ENCODE assay signal across 8 cellular contexts in genomic region chr5:138330813-138331448, GRCh38. TPM values are rescaled to one million over a fixed set of nuclear protein-coding genes. Genes with fewer than 3 reads are reported as not detected.
DNase-seq lines count a peak whose midpoint lies in the region; ATAC-seq, FAIRE-seq and TF ChIP-seq lines count a peak whose summit lies in the region.

No MANE protein-coding gene starts in this region.

- peak overlapping the region; percentile 80 for H3K4me3 Mint-ChIP-seq in activated T-cell treated with anti-CD3 and anti-CD28 coated beads, Interleukin-2, amount 50 U/mL, for 4 hours
- H3K4me3 Mint-ChIP-seq in activated CD8-positive, alpha-beta T cell treated with anti-CD3 and anti-CD28 coated beads, Interleukin-2, amount 10 ng/mL, durations not matched to agents 7 days and 5 days = peak overlapping the region; percentile 78

- peak overlapping the region; percentile 81 for H3K9ac ChIP-seq in keratinocyte (ENCODE audit: control insufficient read depth, extremely low read depth, insufficient read depth, low read length)

- FAIRE-seq in keratinocyte (lab: Jason Lieb, UNC) = no peak

- no peaks in the 10 kb centered on the region for H3K36me3 ChIP-seq in keratinocyte (ENCODE audit: control insufficient read depth in 2 of 2, extremely low read depth in 1 of 2, insufficient read depth in 2 of 2, low read length in 2 of 2)
- no peaks in the 10 kb centered on the region for H3K36me3 ChIP-seq in tibial nerve

- no peak for TF ChIP-seq POLR2A in tibial nerve (IDR thresholded peaks at IDR 0.05)

- no peaks in the 10 kb centered on the region for H3K27me3 Mint-ChIP-seq in activated T-cell treated with anti-CD3 and anti-CD28 coated beads, Interleukin-2, amount 50 U/mL, for 4 hours (ENCODE audit: low read depth)
- no peaks in the 10 kb centered on the region for H3K27me3 Mint-ChIP-seq in activated CD8-positive, alpha-beta T cell treated with anti-CD3 and anti-CD28 coated beads, Interleukin-2, amount 10 ng/mL, durations not matched to agents 7 days and 5 days (ENCODE audit: low read depth)

- no peaks in the 10 kb centered on the region for H3K9me1 ChIP-seq in keratinocyte (ENCODE audit: control insufficient read depth, extremely low read depth, insufficient read depth, low read length)

- H3K27ac ChIP-seq in keratinocyte (ENCODE audit: control insufficient read depth, insufficient read depth, low read length) (peak overlapping the region; percentile 71), tibial nerve (no peak overlapping the region)

- H3K4me1 Mint-ChIP-seq in activated T-cell treated with anti-CD3 and anti-CD28 coated beads, Interleukin-2, amount 50 U/mL, for 4 hours (ENCODE audit: low read depth) = peaks cover 10% of the 10 kb centered on the region
- H3K4me1 Mint-ChIP-seq in activated CD8-positive, alpha-beta T cell treated with anti-CD3 and anti-CD28 coated beads, Interleukin-2, amount 10 ng/mL, durations not matched to agents 7 days and 5 days (ENCODE audit: low read depth) = peaks cover 27% of the 10 kb centered on the region

- dilution Hi-C loops in keratinocyte (cut with MboI; ENCODE audit: extremely low pct_ligation_motif_present, low sequenced_read_pairs) = no loop called here

- CTCF ChIA-PET in activated CD8-positive, alpha-beta T cell treated with anti-CD3 and anti-CD28 coated beads, Interleukin-2, amount 10 ng/mL, durations not matched to agents 7 days and 5 days (lab: Charles Lee) = interaction anchor here (0.9 to 13.0 kb wide), 7 partner anchors 9 to 294 kb away, joined by 3 to 430 read pairs (median 4); partner anchors contain the start of gene KDM3B

- peak overlapping the region; percentile 99 for H3K4me2 ChIP-seq in keratinocyte (ENCODE audit: control insufficient read depth, extremely low read depth, insufficient read depth, low read depth, low read length)

- POLR2A ChIA-PET in activated CD8-positive, alpha-beta T cell treated with anti-CD3 and anti-CD28 coated beads, Interleukin-2, amount 10 ng/mL, durations not matched to agents 7 days and 5 days (lab: Charles Lee) = interaction anchor here (0.7 to 2.4 kb wide), 5 partner anchors 22 to 153 kb away, joined by 3 to 43 read pairs (median 8); partner anchors contain the start of genes BRD8, KDM3B and KIF20A

- no peaks in the 10 kb centered on the region for H3K79me2 ChIP-seq in keratinocyte (ENCODE audit: control insufficient read depth, insufficient read depth, low read length)

- H3K9me3 ChIP-seq in keratinocyte (ENCODE audit: control insufficient read depth, low read depth, low read length) (no peaks in the 10 kb centered on the region), tibial nerve (no peaks in the 10 kb centered on the region)

- TF ChIP-seq EP300 in tibial nerve (IDR thresholded peaks at IDR 0.05) = no peak

- H3K4me3 ChIP-seq in keratinocyte (ENCODE audit: control insufficient read depth in 2 of 3, extremely low read depth in 1 of 3, insufficient read depth in 2 of 3, low read depth in 1 of 3, low read length in 3 of 3) = peak overlapping the region; percentile 33 to 92 (median 76)
- peak overlapping the region; percentile 33 to 57 (median 48) for H3K4me3 ChIP-seq in tibial nerve

- TF ChIP-seq CTCF in keratinocyte (optimal IDR thresholded peaks at IDR 0.05 in 1 of 3, IDR thresholded peaks at IDR 0.05 in 1 of 3, conservative IDR thresholded peaks at IDR 0.05 in 1 of 3; ENCODE audit: extremely low read depth in 1 of 3, insufficient read depth in 2 of 3, low read length in 3 of 3) = no peak
- no peak for TF ChIP-seq CTCF in tibial nerve (IDR thresholded peaks at IDR 0.05)
- no peak for TF ChIP-seq CTCF in GM13976 (IDR thresholded peaks at IDR 0.05; ENCODE audit: borderline replicate concordance, control extremely low read depth, extremely low read depth, insufficient read depth, missing control alignments)

- in situ Hi-C loops in GM13976 (cut with MboI; ENCODE audit: low sequenced_read_pairs, unreplicated experiment) = no loop called here

- no peaks in the 10 kb centered on the region for H3K36me3 Mint-ChIP-seq in activated T-cell treated with anti-CD3 and anti-CD28 coated beads, Interleukin-2, amount 50 U/mL, for 4 hours (ENCODE audit: insufficient read depth)
- H3K36me3 Mint-ChIP-seq in activated CD8-positive, alpha-beta T cell treated with anti-CD3 and anti-CD28 coated beads, Interleukin-2, amount 10 ng/mL, durations not matched to agents 7 days and 5 days (ENCODE audit: low read depth) = peaks cover 8% of the 10 kb centered on the region

- H4K20me1 ChIP-seq in keratinocyte (ENCODE audit: control insufficient read depth, extremely low read depth, insufficient read depth, low read length) = no peaks in the 10 kb centered on the region

- H3K9me3 Mint-ChIP-seq in activated T-cell treated with anti-CD3 and anti-CD28 coated beads, Interleukin-2, amount 50 U/mL, for 4 hours = no peaks in the 10 kb centered on the region
- H3K9me3 Mint-ChIP-seq in activated CD8-positive, alpha-beta T cell treated with anti-CD3 and anti-CD28 coated beads, Interleukin-2, amount 10 ng/mL, durations not matched to agents 7 days and 5 days (ENCODE audit: insufficient read depth) = no peaks in the 10 kb centered on the region

- no peak for DNase-seq in activated T-cell treated with anti-CD3 and anti-CD28 coated beads, Interleukin-2, amount 50 U/mL, for 4 hours
- DNase-seq in activated T-cell treated with anti-CD3 and anti-CD28 coated beads, Interleukin-2, amount 50 U/mL, for 1 hour = no peak
- no peak for DNase-seq in activated CD8-positive, alpha-beta T cell treated with anti-CD3 and anti-CD28 coated beads, Interleukin-2, amount 10 ng/mL, durations not matched to agents 7 days and 5 days
- DNase-seq in keratinocyte (ENCODE audit: low read depth, low spot score) (no peak), tibial nerve (ENCODE audit: low spot score in 2 of 2) (no peak), GM13976 (ENCODE audit: low spot score) (no peak), AG20443 (ENCODE audit: low spot score) (no peak)

- ATAC-seq in activated T-cell treated with anti-CD3 and anti-CD28 coated beads, Interleukin-2, amount 50 U/mL, for 4 hours = no peak
- no peak for ATAC-seq in activated CD8-positive, alpha-beta T cell treated with anti-CD3 and anti-CD28 coated beads, Interleukin-2, amount 10 ng/mL, durations not matched to agents 7 days and 5 days
- ATAC-seq in GM21367 (IDR thresholded peaks at IDR 0.05; ENCODE audit: unreplicated experiment) = no peak

- H3K27me3 ChIP-seq in keratinocyte (ENCODE audit: control insufficient read depth, extremely low read depth, insufficient read depth, low read length) (no peaks in the 10 kb centered on the region), tibial nerve (no peaks in the 10 kb centered on the region)

- WGBS in tibial nerve, 2 donors = 1 to 3% methylated on average over 11 to 12 of the region's 12 CpGs

- H3K27ac Mint-ChIP-seq in activated CD8-positive, alpha-beta T cell treated with anti-CD3 and anti-CD28 coated beads, Interleukin-2, amount 10 ng/mL, durations not matched to agents 7 days and 5 days = peak overlapping the region; percentile 86

- H3K4me1 ChIP-seq in keratinocyte (ENCODE audit: control insufficient read depth, extremely low read depth, insufficient read depth, low read length) (peaks cover 16% of the 10 kb centered on the region), tibial nerve (peaks cover 0 to 15% (median 8%) of the 10 kb centered on the region in 4 donors)

- peak overlapping the region; percentile 92 for H2AFZ ChIP-seq in keratinocyte (ENCODE audit: control insufficient read depth, low read length)

RNA-seq across cellular contexts. Expression of gene CDC25C, which starts 0.7 kb away (rescaled TPM):
- total RNA-seq in activated T-cell treated with anti-CD3 and anti-CD28 coated beads, Interleukin-2, amount 50 U/mL, for 4 hours = 1 to 10 TPM in 2 of 3 donors, under 1 TPM in 1; 0.69 to 1.3 (median 1.2) TPM
- 10 to 100 TPM; 15.0 to 18.3 TPM for total RNA-seq in activated CD8-positive, alpha-beta T cell treated with anti-CD3 and anti-CD28 coated beads, Interleukin-2, amount 10 ng/mL, durations not matched to agents 7 days and 5 days
- 1.4 to 4.7 TPM (median 3.1 TPM) in 3 replicates for polyA plus RNA-seq in keratinocyte
- polyA plus RNA-seq in keratinocyte (2011; ENCODE audit: low read depth) = 0.42 TPM
- polyA plus RNA-seq in keratinocyte (2011; cell fraction: cytosol; rRNA removed) = 0.94 and 1.1 TPM in 2 replicates
- 1.2 and 1.3 TPM in 2 replicates for polyA plus RNA-seq in keratinocyte (2011; cell fraction: nucleus; rRNA removed)
- polyA plus RNA-seq in keratinocyte (2012; ENCODE audit: low replicate concordance) = 0.25 and 1.8 TPM in 2 replicates
- polyA minus RNA-seq in keratinocyte = 0.46 to 2.5 TPM (median 2.0 TPM) in 3 replicates
- not detected for polyA minus RNA-seq in keratinocyte (2011; cell fraction: cytosol; rRNA and poly(A)+ RNA removed)
- 0.32 and 1.2 TPM in 2 replicates for polyA minus RNA-seq in keratinocyte (2011; cell fraction: nucleus; rRNA and poly(A)+ RNA removed)
- under 1 TPM in 1 of 4 donors, not detected in 3; 0.60 TPM for total RNA-seq in tibial nerve

RNA-seq across cellular contexts. Expression of gene FAM53C, which starts 7.1 kb away (rescaled TPM):
- total RNA-seq in activated T-cell treated with anti-CD3 and anti-CD28 coated beads, Interleukin-2, amount 50 U/mL, for 4 hours = 10 to 100 TPM; 22.2 to 25.6 (median 25.4) TPM
- 10 to 100 TPM; 26.9 to 29.9 TPM for total RNA-seq in activated CD8-positive, alpha-beta T cell treated with anti-CD3 and anti-CD28 coated beads, Interleukin-2, amount 10 ng/mL, durations not matched to agents 7 days and 5 days
- 24.6 to 31.5 TPM (median 25.5 TPM) in 3 replicates for polyA plus RNA-seq in keratinocyte
- 10.8 TPM for polyA plus RNA-seq in keratinocyte (2011; ENCODE audit: low read depth)
- polyA plus RNA-seq in keratinocyte (2011; cell fraction: cytosol; rRNA removed) = 24.5 and 28.4 TPM in 2 replicates
- 34.3 and 35.0 TPM in 2 replicates for polyA plus RNA-seq in keratinocyte (2011; cell fraction: nucleus; rRNA removed)
- 17.4 and 25.6 TPM in 2 replicates for polyA plus RNA-seq in keratinocyte (2012; ENCODE audit: low replicate concordance)
- polyA minus RNA-seq in keratinocyte = 33.6 to 39.1 TPM (median 38.3 TPM) in 3 replicates
- 46.8 TPM for polyA minus RNA-seq in keratinocyte (2011; cell fraction: cytosol; rRNA and poly(A)+ RNA removed)
- polyA minus RNA-seq in keratinocyte (2011; cell fraction: nucleus; rRNA and poly(A)+ RNA removed) = 20.5 and 25.0 TPM in 2 replicates
- total RNA-seq in tibial nerve = 10 to 100 TPM; 15.5 to 39.1 (median 21.6) TPM

RNA-seq across cellular contexts. Expression of gene KDM3B, which starts 21.6 kb away (rescaled TPM):
- 10 to 100 TPM; 33.6 to 35.6 (median 34.4) TPM for total RNA-seq in activated T-cell treated with anti-CD3 and anti-CD28 coated beads, Interleukin-2, amount 50 U/mL, for 4 hours
- 10 to 100 TPM; 53.1 to 55.0 TPM for total RNA-seq in activated CD8-positive, alpha-beta T cell treated with anti-CD3 and anti-CD28 coated beads, Interleukin-2, amount 10 ng/mL, durations not matched to agents 7 days and 5 days
- polyA plus RNA-seq in keratinocyte = 17.2 to 29.1 TPM (median 28.8 TPM) in 3 replicates
- polyA plus RNA-seq in keratinocyte (2011; ENCODE audit: low read depth) = 34.7 TPM
- 18.5 and 24.3 TPM in 2 replicates for polyA plus RNA-seq in keratinocyte (2011; cell fraction: cytosol; rRNA removed)
- 53.3 and 57.2 TPM in 2 replicates for polyA plus RNA-seq in keratinocyte (2011; cell fraction: nucleus; rRNA removed)
- 18.8 and 26.1 TPM in 2 replicates for polyA plus RNA-seq in keratinocyte (2012; ENCODE audit: low replicate concordance)
- polyA minus RNA-seq in keratinocyte = 27.7 to 55.1 TPM (median 29.9 TPM) in 3 replicates
- polyA minus RNA-seq in keratinocyte (2011; cell fraction: cytosol; rRNA and poly(A)+ RNA removed) = 29.5 TPM
- polyA minus RNA-seq in keratinocyte (2011; cell fraction: nucleus; rRNA and poly(A)+ RNA removed) = 38.8 and 76.8 TPM in 2 replicates
- 10 to 100 TPM; 62.7 to 65.3 (median 62.9) TPM for total RNA-seq in tibial nerve

RNA-seq across cellular contexts. Expression of gene GFRA3, which starts 56.5 kb away (rescaled TPM):
- total RNA-seq in activated T-cell treated with anti-CD3 and anti-CD28 coated beads, Interleukin-2, amount 50 U/mL, for 4 hours = not detected
- under 1 TPM; 0.16 to 0.18 TPM for total RNA-seq in activated CD8-positive, alpha-beta T cell treated with anti-CD3 and anti-CD28 coated beads, Interleukin-2, amount 10 ng/mL, durations not matched to agents 7 days and 5 days
- polyA plus RNA-seq in keratinocyte = not detected in 3 replicates
- polyA plus RNA-seq in keratinocyte (2011; ENCODE audit: low read depth) = not detected
- not detected in 2 replicates for polyA plus RNA-seq in keratinocyte (2011; cell fraction: cytosol; rRNA removed)
- not detected in 2 replicates for polyA plus RNA-seq in keratinocyte (2011; cell fraction: nucleus; rRNA removed)
- not detected in 2 replicates for polyA plus RNA-seq in keratinocyte (2012; ENCODE audit: low replicate concordance)
- polyA minus RNA-seq in keratinocyte = not detected in 3 replicates
- polyA minus RNA-seq in keratinocyte (2011; cell fraction: cytosol; rRNA and poly(A)+ RNA removed) = not detected
- not detected in 2 replicates for polyA minus RNA-seq in keratinocyte (2011; cell fraction: nucleus; rRNA and poly(A)+ RNA removed)
- total RNA-seq in tibial nerve = 1 to 10 TPM; 1.8 to 5.9 (median 4.1) TPM

Comparison
In these comparisons a context has a peak if more than half of its experiments do, and no peak if none do; other contexts are left out.
1. RNA of gene CDC25C, which starts 0.7 kb away (total RNA-seq): 15.0 to 18.3 TPM in activated CD8-positive, alpha-beta T cell treated with anti-CD3 and anti-CD28 coated beads, Interleukin-2, amount 10 ng/mL, durations not matched to agents 7 days and 5 days; 0.69 to 1.3 TPM in activated T-cell treated with anti-CD3 and anti-CD28 coated beads, Interleukin-2, amount 50 U/mL, for 4 hours and 0.60 TPM in tibial nerve; every median in the first group is over 4 times any median in the second.